14 cellular contexts compared by ENCODE assay signal in the genomic region with DNA sequence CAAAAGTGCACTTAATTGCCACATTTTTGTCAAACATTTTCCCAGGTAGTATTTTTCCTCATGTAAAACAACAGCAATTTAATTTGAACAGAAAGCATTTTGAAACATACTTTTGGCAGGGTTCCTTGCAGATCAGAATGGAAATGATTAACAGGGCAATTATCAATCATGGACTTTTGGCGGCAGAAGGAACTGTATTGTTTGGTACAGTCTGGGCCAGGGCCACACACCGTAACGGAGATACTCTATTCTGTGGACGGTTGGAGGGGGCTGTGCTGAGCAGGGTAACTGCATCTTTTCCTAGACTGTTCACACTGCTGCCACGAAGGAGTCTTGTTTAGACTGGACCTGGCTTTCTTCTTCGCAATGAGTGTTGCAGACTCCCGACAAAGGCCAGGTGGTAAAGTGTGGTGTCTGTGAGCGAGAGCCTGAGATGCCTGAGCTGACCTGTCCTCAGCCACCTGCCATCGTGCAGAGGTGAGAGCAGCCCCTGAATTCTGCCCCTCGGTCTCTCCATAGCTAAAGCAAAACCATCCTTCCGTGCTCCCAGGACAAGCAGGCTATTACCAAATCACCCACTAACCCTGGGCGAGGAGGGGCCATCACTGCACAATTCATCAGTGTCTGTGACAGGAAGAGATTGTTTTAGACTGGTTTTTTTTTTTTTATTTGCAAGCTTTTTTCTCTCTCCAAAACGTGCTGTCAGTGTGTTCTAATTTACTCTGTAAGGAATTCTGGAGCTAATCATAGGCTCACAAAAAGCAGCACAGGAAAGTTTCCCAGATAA.
A peak's percentile ranks its signal among the peaks of the same experiment; 100 is the strongest.
DNase-seq lines count a peak whose midpoint lies in the region; ATAC-seq, FAIRE-seq and TF ChIP-seq lines count a peak whose summit lies in the region.
"Had no signal": no experiment of that assay in that cellular context is flagged by ENCODE, and none has a peak within 500 bp of the region (broad histone marks: within the 10 kb centered on the region; RNA-seq: fewer than 3 reads in every experiment).

No MANE protein-coding gene starts in this region.

- H3K4me3 ChIP-seq in Panc1 (ENCODE audit: low read depth in 2 of 2, low read length in 2 of 2), result peak overlapping the region in 1 of 2 experiments; percentile 4; a peak in 1 of 4 replicates
- H3K4me3 ChIP-seq in esophagus squamous epithelium, result no peak overlapping the region

- DNase-seq in Panc1 (ENCODE audit: low read depth, low spot score) (no peak), esophagus squamous epithelium (lab: John Stamatoyannopoulos, UW) (no peak), urothelium cell line (ENCODE audit: low spot score) (no peak), RPMI8226 (no peak)
- DNase-seq: activated CD8-positive, alpha-beta memory T cell treated with anti-CD3 and anti-CD28 coated beads, Interleukin-2, amount 50 U/mL, for 48 hours; amygdala; DMS 273 treated with DMSO at 0.1 percent for 48 hours; effector memory CD4-positive, alpha-beta T cell; H7; NCI-H1694 treated with DMSO at 0.1 percent for 48 hours; stimulated activated CD4-positive, alpha-beta T cell treated with anti-CD3 and anti-CD28 coated beads, Interleukin-15, amount 100 ng/mL, for 24 hours had no signal

- intact Hi-C loops in Panc1 (cut with micrococcal nuclease; ENCODE audit: unreplicated experiment) (no loop called here), esophagus squamous epithelium (cut with DNase I) (no loop called here)

- H3K27me3 ChIP-seq in Panc1 (ENCODE audit: control insufficient read depth, insufficient read depth, low read length), result no peaks in the 10 kb centered on the region
- no peaks in the 10 kb centered on the region for H3K27me3 ChIP-seq in esophagus squamous epithelium

- peaks cover 3% of the 10 kb centered on the region for H3K27me3 Mint-ChIP-seq in nephron (ENCODE audit: low read depth)

- no peak for ATAC-seq in Panc1
- ATAC-seq in HG02852 (IDR thresholded peaks at IDR 0.05; ENCODE audit: unreplicated experiment), result no peak
- no peak for ATAC-seq in GM18498 (IDR thresholded peaks at IDR 0.05; ENCODE audit: unreplicated experiment)

- H3K4me1 Mint-ChIP-seq in nephron, result peaks cover 56% of the 10 kb centered on the region

- H3K4me3 Mint-ChIP-seq in nephron, result peak overlapping the region in 1 of 3 experiments; percentile 15

- H3K9me3 ChIP-seq in Panc1 (ENCODE audit: control insufficient read depth, insufficient read depth, low read depth, low read length), result no peaks in the 10 kb centered on the region
- H3K9me3 ChIP-seq in esophagus squamous epithelium, result no peaks in the 10 kb centered on the region

- H3K27ac ChIP-seq in Panc1 (ENCODE audit: low read length), result peak overlapping the region; percentile 100
- H3K27ac ChIP-seq in esophagus squamous epithelium, result peak overlapping the region; percentile 50 to 80 (median 74)

- POLR2A ChIA-PET in Panc1 (lab: Charles Lee), result interaction anchor here (0.5 to 1.1 kb wide), 4 partner anchors 49 to 148 kb away, joined by 3 to 5 read pairs (median 3); no protein-coding TSS in a partner anchor

- 32 to 34% methylated on average over 10 to 12 of the region's 13 CpGs for WGBS in esophagus squamous epithelium, 2 donors

- peak; percentile 13 for FAIRE-seq in urothelium cell line (lab: Jason Lieb, UNC)

- no peaks in the 10 kb centered on the region for H3K9me3 Mint-ChIP-seq in nephron

- H3K27ac Mint-ChIP-seq in nephron, result peak overlapping the region; percentile 41 to 77 (median 65)

- TF ChIP-seq CTCF in Panc1 (IDR thresholded peaks at IDR 0.05), result no peak
- no peak for TF ChIP-seq CTCF in esophagus squamous epithelium (IDR thresholded peaks at IDR 0.05)
- TF ChIP-seq CTCF in nephron (IDR thresholded peaks at IDR 0.05; ENCODE audit: unreplicated experiment in 3 of 3), result no peak

- H3K4me1 ChIP-seq in Panc1 (ENCODE audit: control insufficient read depth, insufficient read depth, low read length), result peaks cover 96% of the 10 kb centered on the region
- peaks cover 21 to 88% (median 46%) of the 10 kb centered on the region in 3 donors for H3K4me1 ChIP-seq in esophagus squamous epithelium

- H3K36me3 Mint-ChIP-seq in nephron (ENCODE audit: low read depth), result no peaks in the 10 kb centered on the region

- CTCF ChIA-PET in Panc1 (lab: Charles Lee), result interaction anchor here (0.6 kb wide), 1 partner anchor 12 kb away, joined by 3 read pairs; no protein-coding TSS in a partner anchor

- no TSS peak for BruUV-seq in Panc1 (replicated peaks; lab: Mats Ljungman, UMichigan)

- H3K36me3 ChIP-seq in Panc1 (ENCODE audit: control insufficient read depth, insufficient read depth, low read length) (no peaks in the 10 kb centered on the region), esophagus squamous epithelium (peaks cover 0 to 20% (median 0%) of the 10 kb centered on the region in 3 donors)

- TF ChIP-seq POLR2A in esophagus squamous epithelium (IDR thresholded peaks at IDR 0.05), result no peak

- in situ Hi-C loops in Panc1 (cut with HindIII; ENCODE audit: low pct_unique_long_range_greater_than_20kb, low sequenced_read_pairs), result no loop called here
